8 cellular contexts compared by ENCODE assay signal in genomic region chr7:23106801-23107713, GRCh38. TPM values are rescaled to one million over a fixed set of nuclear protein-coding genes. Genes with fewer than 3 reads are reported as not detected.
A peak's percentile ranks its signal among the peaks of the same experiment; 100 is the strongest.
DNase-seq lines count a peak whose midpoint lies in the region; ATAC-seq and TF ChIP-seq lines count a peak whose summit lies in the region.

No MANE protein-coding gene starts in this region.

- no peak for ATAC-seq in GM21423 (IDR thresholded peaks at IDR 0.05; ENCODE audit: unreplicated experiment)

- TF ChIP-seq CTCF in GM12864 (IDR thresholded peaks at IDR 0.05; ENCODE audit: low read depth, low read length, missing control alignments) = no peak
- TF ChIP-seq CTCF in PC-9 (conservative IDR thresholded peaks at IDR 0.05) = no peak
- TF ChIP-seq CTCF in epithelial cell of proximal tubule (conservative IDR thresholded peaks at IDR 0.05; ENCODE audit: low read depth, low read length) = no peak
- TF ChIP-seq CTCF in osteoblast (IDR thresholded peaks at IDR 0.05; ENCODE audit: extremely low read depth, low read depth, low read length) = no peak

- H3K4me1 ChIP-seq in PC-9 (replicated peaks; ENCODE audit: insufficient read depth) (peaks cover 20% of the 10 kb centered on the region), osteoblast (ENCODE audit: insufficient read depth, low read length) (peaks cover 17% of the 10 kb centered on the region)

- H3K4me3 ChIP-seq in GM12864 (ENCODE audit: low read depth, low read length) = peak overlapping the region; percentile 79
- peak overlapping the region; percentile 80 for H3K4me3 ChIP-seq in PC-9
- H3K4me3 ChIP-seq in epithelial cell of proximal tubule (ENCODE audit: low read depth, low read length) = peak overlapping the region; percentile 85
- peak overlapping the region; percentile 99 for H3K4me3 ChIP-seq in osteoblast (ENCODE audit: insufficient read depth, low read length)

- peak overlapping the region; percentile 98 for H2AFZ ChIP-seq in PC-9
- H2AFZ ChIP-seq in osteoblast (ENCODE audit: low read length) = peak overlapping the region; percentile 97

- H3K79me2 ChIP-seq in PC-9 (ENCODE audit: low read depth) (peaks cover 61% of the 10 kb centered on the region), osteoblast (ENCODE audit: insufficient read depth, low read length) (peaks cover 59% of the 10 kb centered on the region)

- BruUV-seq in PC-9 (replicated peaks; lab: Mats Ljungman, UMichigan) = no TSS peak

- no peaks in the 10 kb centered on the region for H3K36me3 ChIP-seq in PC-9 (ENCODE audit: low read depth)
- H3K36me3 ChIP-seq in osteoblast (ENCODE audit: insufficient read depth, low read length) = no peaks in the 10 kb centered on the region

- CTCF ChIA-PET in PC-9 (lab: Charles Lee) = interaction anchor here (0.6 to 1.3 kb wide), 7 partner anchors 21 to 433 kb away, joined by 3 to 6 read pairs (median 3); partner anchors contain the start of gene NUP42

- H4K20me1 ChIP-seq in PC-9 (ENCODE audit: insufficient read depth) = no peaks in the 10 kb centered on the region
- peaks cover 42% of the 10 kb centered on the region for H4K20me1 ChIP-seq in osteoblast (ENCODE audit: insufficient read depth, low read length)

- H3K9me2 ChIP-seq in PC-9 (ENCODE audit: insufficient read depth) = peaks cover 3% of the 10 kb centered on the region

- H3K27ac ChIP-seq in PC-9 = peak overlapping the region; percentile 80
- H3K27ac ChIP-seq in osteoblast (ENCODE audit: low read depth, low read length) = peak overlapping the region; percentile 86

- intact Hi-C loops in PC-9 (cut with micrococcal nuclease; ENCODE audit: unreplicated experiment) = loop anchor here (5.0 kb wide), 1 partner anchor 95 kb away; the partner anchor contains the start of gene HYCC1

- H3K4me2 ChIP-seq in PC-9 (peak overlapping the region; percentile 84), osteoblast (ENCODE audit: insufficient read depth, low read length) (peak overlapping the region; percentile 99)

- H3K27me3 ChIP-seq in PC-9 (ENCODE audit: insufficient read depth, low read depth) (no peaks in the 10 kb centered on the region), osteoblast (ENCODE audit: insufficient read depth, low read length) (no peaks in the 10 kb centered on the region)

- no peak for DNase-seq in GM12864 (ENCODE audit: low read depth)
- no peak for DNase-seq in PC-9
- DNase-seq in epithelial cell of proximal tubule (ENCODE audit: low read depth) = no peak
- no peak for DNase-seq in osteoblast (ENCODE audit: insufficient read length, low spot score, missing footprints)
- no peak for DNase-seq in amniotic stem cell (lab: John Stamatoyannopoulos, UW)
- no peak for DNase-seq in NCI-H1417 treated with DMSO at 0.1 percent for 48 hours (lab: John Stamatoyannopoulos, UW)
- no peak for DNase-seq in GM19238 (ENCODE audit: insufficient read length, low spot score)

- H3K9me3 ChIP-seq in PC-9 (ENCODE audit: insufficient read depth, low read depth) (no peaks in the 10 kb centered on the region), osteoblast (ENCODE audit: low read depth, low read length) (no peaks in the 10 kb centered on the region)

- POLR2A ChIA-PET in PC-9 (lab: Charles Lee; ENCODE audit: unreplicated experiment) = interaction anchor here (0.5 to 0.7 kb wide), 4 partner anchors 156 to 530 kb away, joined by 3 to 4 read pairs (median 4); no protein-coding TSS in a partner anchor

- H3F3A ChIP-seq in PC-9 (ENCODE audit: insufficient read depth, low read depth) = no peaks in the 10 kb centered on the region

RNA-seq across cellular contexts. Expression of gene KLHL7, which starts 1.5 kb away (rescaled TPM):
- total RNA-seq in PC-9 (2021) = 46.3 and 61.0 TPM in 2 replicates
- total RNA-seq in epithelial cell of proximal tubule = 40.8 and 47.4 TPM in 2 replicates
- total RNA-seq in osteoblast = 44.2 and 44.5 TPM in 2 replicates
